ENCODE assay signal across 8 cellular contexts in genomic region chr19:45451181-45451849, GRCh38. TPM values are rescaled to one million over a fixed set of nuclear protein-coding genes. Genes with fewer than 3 reads are reported as not detected.
A peak's percentile ranks its signal among the peaks of the same experiment; 100 is the strongest.
DNase-seq lines count a peak whose midpoint lies in the region; ATAC-seq and TF ChIP-seq lines count a peak whose summit lies in the region.

No MANE protein-coding gene starts in this region.

- H3K9me3 Mint-ChIP-seq in activated CD4-positive, alpha-beta memory T cell treated with anti-CD3 and anti-CD28 coated beads for 36 hours: peaks cover 2% of the 10 kb centered on the region
- peaks cover 2% of the 10 kb centered on the region for H3K9me3 Mint-ChIP-seq in neural progenitor cell

- CTCF ChIA-PET in activated CD4-positive, alpha-beta memory T cell treated with anti-CD3 and anti-CD28 coated beads for 36 hours (lab: Charles Lee): interaction anchor here (0.6 to 2.0 kb wide), 4 partner anchors 11 to 34 kb away, joined by 3 to 11 read pairs (median 4); no protein-coding TSS in a partner anchor

- H3K4me1 Mint-ChIP-seq in activated CD4-positive, alpha-beta memory T cell treated with anti-CD3 and anti-CD28 coated beads for 36 hours (ENCODE audit: low read depth): peaks cover 49% of the 10 kb centered on the region
- H3K4me1 Mint-ChIP-seq in neural progenitor cell: peaks cover 46% of the 10 kb centered on the region

- H3K4me3 ChIP-seq in GM12864 (ENCODE audit: low read depth, low read length) (peak overlapping the region; percentile 81), neural progenitor cell (peak overlapping the region; percentile 61)

- H2AFZ ChIP-seq in neural progenitor cell (replicated peaks): peak overlapping the region; percentile 87

- intact Hi-C loops in activated CD4-positive, alpha-beta memory T cell treated with anti-CD3 and anti-CD28 coated beads for 36 hours (cut with micrococcal nuclease): no loop called here

- H3K79me2 ChIP-seq in neural progenitor cell (ENCODE audit: low read depth): no peaks in the 10 kb centered on the region

- H3F3A ChIP-seq in neural progenitor cell (ENCODE audit: low read depth): peaks cover 38% of the 10 kb centered on the region

- peak overlapping the region; percentile 70 for H3K27ac Mint-ChIP-seq in activated CD4-positive, alpha-beta memory T cell treated with anti-CD3 and anti-CD28 coated beads for 36 hours
- H3K27ac Mint-ChIP-seq in neural progenitor cell: peak overlapping the region; percentile 91

- no peak for TF ChIP-seq CTCF in GM12864 (IDR thresholded peaks at IDR 0.05; ENCODE audit: low read depth, low read length, missing control alignments)
- no peak for TF ChIP-seq CTCF in neural progenitor cell (IDR thresholded peaks at IDR 0.05)

- H3K4me1 ChIP-seq in neural progenitor cell: peaks cover 4% of the 10 kb centered on the region

- ATAC-seq in GM21447 (IDR thresholded peaks at IDR 0.05; ENCODE audit: unreplicated experiment): no peak

- H3K4me2 ChIP-seq in neural progenitor cell: peak overlapping the region; percentile 84

- peak; percentile 69 for DNase-seq in GM12864 (ENCODE audit: low read depth)
- peak; percentile 58 for DNase-seq in HT1080 (ENCODE audit: low read depth)
- DNase-seq in activated CD4-positive, alpha-beta memory T cell treated with anti-CD3 and anti-CD28 coated beads for 36 hours: peak; percentile 67
- peak; percentile 66 for DNase-seq in fibroblast of gingiva (ENCODE audit: low read depth)
- DNase-seq in neural progenitor cell (ENCODE audit: low spot score): no peak
- no peak for DNase-seq in NK-92 (lab: John Stamatoyannopoulos, UW; ENCODE audit: unreplicated experiment)
- no peak for DNase-seq in NCI-H1105 treated with DMSO at 0.1 percent for 48 hours (lab: John Stamatoyannopoulos, UW)

- H3K36me3 ChIP-seq in neural progenitor cell: no peaks in the 10 kb centered on the region

- peaks cover 4% of the 10 kb centered on the region for H3K36me3 Mint-ChIP-seq in activated CD4-positive, alpha-beta memory T cell treated with anti-CD3 and anti-CD28 coated beads for 36 hours
- no peaks in the 10 kb centered on the region for H3K36me3 Mint-ChIP-seq in neural progenitor cell

- no peaks in the 10 kb centered on the region for H3K27me3 Mint-ChIP-seq in activated CD4-positive, alpha-beta memory T cell treated with anti-CD3 and anti-CD28 coated beads for 36 hours
- H3K27me3 Mint-ChIP-seq in neural progenitor cell (ENCODE audit: insufficient read depth, low read depth): peaks cover 23% of the 10 kb centered on the region

- peak overlapping the region; percentile 72 for H3K4me3 Mint-ChIP-seq in activated CD4-positive, alpha-beta memory T cell treated with anti-CD3 and anti-CD28 coated beads for 36 hours
- peak overlapping the region; percentile 85 for H3K4me3 Mint-ChIP-seq in neural progenitor cell

- POLR2A ChIA-PET in activated CD4-positive, alpha-beta memory T cell treated with anti-CD3 and anti-CD28 coated beads for 36 hours (lab: Charles Lee): interaction anchor here (0.6 to 2.1 kb wide), 5 partner anchors 16 to 181 kb away, joined by 3 to 18 read pairs (median 3); partner anchors contain the start of gene FOSB

- no peak overlapping the region for H3K9ac ChIP-seq in neural progenitor cell

- H3K27ac ChIP-seq in neural progenitor cell: no peak overlapping the region

- no peaks in the 10 kb centered on the region for H3K9me3 ChIP-seq in neural progenitor cell (ENCODE audit: low read depth)

- H3K27me3 ChIP-seq in neural progenitor cell: peaks cover 31% of the 10 kb centered on the region

- H4K20me1 ChIP-seq in neural progenitor cell (ENCODE audit: low read depth): no peaks in the 10 kb centered on the region

RNA-seq across cellular contexts. Expression of gene FOSB, which starts 16.5 kb away (rescaled TPM):
- 0.30 and 0.53 TPM in 2 replicates for total RNA-seq in HT1080 (2014; rRNA removed; shearing (Covaris generic))
- 0.26 TPM in 2 replicates for polyA plus RNA-seq in HT1080 (2015; cell fraction: cytosol; rRNA removed)
- 0.83 and 5.8 TPM in 2 replicates for polyA plus RNA-seq in HT1080 (2015; cell fraction: nucleus; rRNA removed)
- 1 to 10 TPM; 3.7 to 5.9 TPM for total RNA-seq in activated CD4-positive, alpha-beta memory T cell treated with anti-CD3 and anti-CD28 coated beads for 36 hours
- total RNA-seq in neural progenitor cell (ENCODE audit: low replicate concordance): 2.3 and 5.4 TPM in 2 replicates

RNA-seq across cellular contexts. Expression of gene ERCC1, which starts 27.6 kb away (rescaled TPM):
- 125 and 137 TPM in 2 replicates for total RNA-seq in HT1080 (2014; rRNA removed; shearing (Covaris generic))
- 96.3 and 98.1 TPM in 2 replicates for polyA plus RNA-seq in HT1080 (2015; cell fraction: cytosol; rRNA removed)
- polyA plus RNA-seq in HT1080 (2015; cell fraction: nucleus; rRNA removed): 99.8 and 118 TPM in 2 replicates
- total RNA-seq in activated CD4-positive, alpha-beta memory T cell treated with anti-CD3 and anti-CD28 coated beads for 36 hours: 10 to 100 TPM; 59.4 to 59.7 TPM
- total RNA-seq in neural progenitor cell (ENCODE audit: low replicate concordance): 46.0 and 74.5 TPM in 2 replicates

RNA-seq across cellular contexts. Expression of gene POLR1G, which starts 44.9 kb away (rescaled TPM):
- total RNA-seq in HT1080 (2014; rRNA removed; shearing (Covaris generic)): 39.8 and 54.6 TPM in 2 replicates
- polyA plus RNA-seq in HT1080 (2015; cell fraction: cytosol; rRNA removed): 15.5 and 15.7 TPM in 2 replicates
- polyA plus RNA-seq in HT1080 (2015; cell fraction: nucleus; rRNA removed): 15.9 and 18.7 TPM in 2 replicates
- 10 to 100 TPM; 11.1 to 12.6 TPM for total RNA-seq in activated CD4-positive, alpha-beta memory T cell treated with anti-CD3 and anti-CD28 coated beads for 36 hours
- 5.5 and 6.8 TPM in 2 replicates for total RNA-seq in neural progenitor cell (ENCODE audit: low replicate concordance)

RNA-seq across cellular contexts. Expression of gene RTN2, which starts 45.5 kb away (rescaled TPM):
- 12.9 and 13.7 TPM in 2 replicates for total RNA-seq in HT1080 (2014; rRNA removed; shearing (Covaris generic))
- polyA plus RNA-seq in HT1080 (2015; cell fraction: cytosol; rRNA removed): 5.7 and 10.1 TPM in 2 replicates
- 5.8 TPM in 2 replicates for polyA plus RNA-seq in HT1080 (2015; cell fraction: nucleus; rRNA removed)
- total RNA-seq in activated CD4-positive, alpha-beta memory T cell treated with anti-CD3 and anti-CD28 coated beads for 36 hours: 1 to 10 TPM; 1.5 to 2.2 TPM
- total RNA-seq in neural progenitor cell (ENCODE audit: low replicate concordance): 4.8 and 10.4 TPM in 2 replicates

RNA-seq across cellular contexts. Expression of gene PPP1R13L, which starts 46.4 kb away (rescaled TPM):
- total RNA-seq in HT1080 (2014; rRNA removed; shearing (Covaris generic)): 18.9 and 34.3 TPM in 2 replicates
- 96.8 and 126 TPM in 2 replicates for polyA plus RNA-seq in HT1080 (2015; cell fraction: cytosol; rRNA removed)
- 198 and 211 TPM in 2 replicates for polyA plus RNA-seq in HT1080 (2015; cell fraction: nucleus; rRNA removed)
- 1 to 10 TPM; 8.1 to 9.2 TPM for total RNA-seq in activated CD4-positive, alpha-beta memory T cell treated with anti-CD3 and anti-CD28 coated beads for 36 hours
- total RNA-seq in neural progenitor cell (ENCODE audit: low replicate concordance): 2.9 and 8.6 TPM in 2 replicates

Comparison
In these comparisons a context has a peak if more than half of its experiments do, and no peak if none do; other contexts are left out.
1. DNase-seq: peak in GM12864 (single experiment), HT1080 (single experiment), activated CD4-positive, alpha-beta memory T cell treated with anti-CD3 and anti-CD28 coated beads for 36 hours (single experiment) and fibroblast of gingiva (single experiment); none in neural progenitor cell (single experiment), NK-92 (single experiment) and NCI-H1105 treated with DMSO at 0.1 percent for 48 hours (single experiment).